13 cellular contexts compared by ENCODE assay signal in the genomic region with DNA sequence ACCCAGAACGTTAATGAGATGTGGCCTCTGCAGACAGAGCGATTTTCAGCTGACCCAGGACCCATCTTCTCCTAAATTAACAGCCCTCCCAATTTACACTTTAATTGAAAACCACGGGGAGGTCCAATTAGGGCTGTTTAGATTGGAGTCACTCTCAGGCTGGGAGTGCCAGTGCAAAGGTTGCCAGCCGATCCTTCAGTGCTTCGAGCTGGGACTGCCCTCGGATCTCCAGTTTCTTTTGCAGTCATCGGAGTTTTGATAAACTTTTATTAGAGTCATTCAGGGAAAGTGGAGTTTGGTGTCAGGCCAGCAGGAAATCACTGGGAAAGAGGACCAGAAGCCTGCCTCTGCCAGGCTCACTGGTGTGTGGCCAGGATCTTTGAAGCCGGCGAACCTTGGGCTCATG.
DNase-seq lines count a peak whose midpoint lies in the region; ATAC-seq and TF ChIP-seq lines count a peak whose summit lies in the region.
"Had no signal": no experiment of that assay in that cellular context is flagged by ENCODE, and none has a peak within 500 bp of the region (broad histone marks: within the 10 kb centered on the region; RNA-seq: fewer than 3 reads in every experiment).

No MANE protein-coding gene starts in this region.

- intact Hi-C loops in Right ventricle myocardium inferior (cut with DNase I) (no loop called here), cardiac septum (cut with DNase I) (no loop called here), heart left ventricle (cut with DNase I) (no loop called here)

- DNase-seq in Right ventricle myocardium inferior (ENCODE audit: missing footprints) (no peak), cardiac septum (ENCODE audit: low spot score) (no peak), heart left ventricle (peak in 1 of 5 donors; percentile 33), mucosa of gallbladder (ENCODE audit: low spot score) (peak; percentile 36), T1000 (lab: John Stamatoyannopoulos, UW) (no peak)
- DNase-seq in stimulated activated CD4-positive, alpha-beta T cell treated with anti-CD3 and anti-CD28 coated beads, Interleukin-4, amount 100 ng/mL, for 24 hours = no peak
- DNase-seq: activated CD4-positive, alpha-beta memory T cell treated with anti-CD3 and anti-CD28 coated beads for 36 hours; activated T-cell treated with anti-CD3 and anti-CD28 coated beads, Interleukin-2, amount 50 U/mL, for 72 hours; NCI-H446 treated with DMSO at 0.1 percent for 48 hours; stimulated activated CD4-positive, alpha-beta T cell treated with anti-CD3 and anti-CD28 coated beads, Interleukin-1b, Interleukin-23, amount 100 ng/mL, for 48 hours had no signal

- no peaks in the 10 kb centered on the region for H3K9me3 ChIP-seq in heart left ventricle
- H3K9me3 ChIP-seq: A549 had no signal

- WGBS in heart left ventricle, 4 donors = 33 to 42% (median 37%) methylated on average over 7 to 9 of the region's 9 CpGs

- peak overlapping the region in 3 of 12 donors; percentile 10 to 26 (median 25) for H3K4me3 ChIP-seq in heart left ventricle
- H3K4me3 ChIP-seq: A549 had no signal

- peaks cover 0 to 21% (median 7%) of the 10 kb centered on the region in 12 donors for H3K4me1 ChIP-seq in heart left ventricle
- H3K4me1 ChIP-seq: A549 had no signal

- peaks cover 0 to 62% (median 14%) of the 10 kb centered on the region in 9 donors for H3K36me3 ChIP-seq in heart left ventricle

- no peaks in the 10 kb centered on the region for H3K27me3 ChIP-seq in heart left ventricle

- no peak for TF ChIP-seq POLR2A in heart left ventricle (IDR thresholded peaks at IDR 0.05)

- H3K27ac ChIP-seq in heart left ventricle = peak overlapping the region in 10 of 12 donors; percentile 30 to 82 (median 64)
- H3K27ac ChIP-seq: A549 had no signal

- ATAC-seq in Right ventricle myocardium inferior (peak; percentile 58), heart left ventricle (peak in 3 of 4 donors; percentile 10 to 41 (median 21)), HG03045 (IDR thresholded peaks at IDR 0.05; ENCODE audit: unreplicated experiment) (no peak), GM19395 (IDR thresholded peaks at IDR 0.05; ENCODE audit: unreplicated experiment) (no peak)
- ATAC-seq: A549; activated T-cell treated with anti-CD3 and anti-CD28 coated beads, Interleukin-2, amount 50 U/mL, for 72 hours had no signal

- no peak for TF ChIP-seq CTCF in heart left ventricle (IDR thresholded peaks at IDR 0.05)

Comparison
In these comparisons a context has a peak if more than half of its experiments do, and no peak if none do; other contexts are left out.
1. ATAC-seq: peak in Right ventricle myocardium inferior (single experiment) and heart left ventricle (3 of 4); none in HG03045 (single experiment) and GM19395 (single experiment).